ENCODE assay signal across 11 cellular contexts in the genomic region with DNA sequence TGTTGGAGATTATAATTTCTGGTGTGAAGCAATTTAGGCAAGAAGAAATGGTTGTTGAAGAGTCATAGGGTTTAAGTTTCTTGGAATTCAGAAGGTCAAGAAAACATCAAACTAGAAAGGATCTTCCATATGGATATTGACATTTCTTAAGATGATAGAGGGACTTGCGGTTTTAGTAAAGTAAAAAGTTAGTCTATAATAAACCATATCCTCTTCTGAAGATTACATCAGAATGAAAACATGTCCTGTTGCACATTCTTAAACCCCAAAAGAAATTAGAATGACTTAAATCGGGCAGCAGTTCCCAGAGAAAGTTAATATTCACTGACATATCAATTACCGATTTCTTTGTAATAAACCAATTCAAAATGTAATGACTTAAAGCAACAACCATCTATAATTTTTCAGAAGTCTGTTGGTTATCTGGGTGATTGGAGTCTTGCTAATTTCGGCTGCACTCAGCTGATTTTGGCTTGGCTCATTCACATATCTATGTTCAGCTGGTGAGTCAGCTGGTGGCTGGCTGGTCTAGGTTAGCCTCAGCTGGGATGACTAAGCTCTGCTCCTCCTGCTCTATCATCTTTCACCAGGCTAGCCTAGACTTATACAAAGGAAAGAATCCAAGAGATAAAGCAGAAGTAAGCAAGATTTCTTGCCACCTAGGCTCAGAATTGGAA. TPM values are rescaled to one million over a fixed set of nuclear protein-coding genes. Genes with fewer than 3 reads are reported as not detected.
DNase-seq lines count a peak whose midpoint lies in the region; ATAC-seq and TF ChIP-seq lines count a peak whose summit lies in the region.
"Had no signal": no experiment of that assay in that cellular context is flagged by ENCODE, and none has a peak within 500 bp of the region (broad histone marks: within the 10 kb centered on the region; RNA-seq: fewer than 3 reads in every experiment).

No MANE protein-coding gene starts in this region.

- peaks cover 12% of the 10 kb centered on the region for H3K4me1 Mint-ChIP-seq in MCF 10A (ENCODE audit: insufficient read depth, unreplicated experiment)
- peaks cover 17% of the 10 kb centered on the region for H3K4me1 Mint-ChIP-seq in stimulated activated effector memory CD8-positive, alpha-beta T cell treated with anti-CD3 and anti-CD28 coated beads, Interleukin-12 subunit alpha, Interleukin-12 subunit beta, amount 100 ng/mL, for 72 hours

- H3K27me3 ChIP-seq in breast epithelium: peaks cover 0 to 26% of the 10 kb centered on the region in 2 donors
- H3K27me3 ChIP-seq: colonic mucosa, neutrophil had no signal

- no peak for TF ChIP-seq POLR2A in breast epithelium (IDR thresholded peaks at IDR 0.05)

- peaks cover 63% of the 10 kb centered on the region for H3K27me3 Mint-ChIP-seq in MCF 10A (ENCODE audit: insufficient read depth, unreplicated experiment)

- H3K36me3 Mint-ChIP-seq in MCF 10A (ENCODE audit: insufficient read depth, unreplicated experiment): no peaks in the 10 kb centered on the region
- no peaks in the 10 kb centered on the region for H3K36me3 Mint-ChIP-seq in stimulated activated effector memory CD8-positive, alpha-beta T cell treated with anti-CD3 and anti-CD28 coated beads, Interleukin-12 subunit alpha, Interleukin-12 subunit beta, amount 100 ng/mL, for 72 hours

- H3K9me3 Mint-ChIP-seq in MCF 10A (ENCODE audit: unreplicated experiment): peaks cover 14% of the 10 kb centered on the region
- peaks cover 3% of the 10 kb centered on the region for H3K9me3 Mint-ChIP-seq in stimulated activated effector memory CD8-positive, alpha-beta T cell treated with anti-CD3 and anti-CD28 coated beads, Interleukin-12 subunit alpha, Interleukin-12 subunit beta, amount 100 ng/mL, for 72 hours

- intact Hi-C loops in MCF 10A (cut with micrococcal nuclease): no loop called here
- intact Hi-C loops in breast epithelium (cut with DNase I; ENCODE audit: low total_unique reads): no loop called here

- TF ChIP-seq CTCF in MCF 10A (IDR thresholded peaks at IDR 0.05; ENCODE audit: unreplicated experiment) (no peak), breast epithelium (IDR thresholded peaks at IDR 0.05) (no peak), RWPE1 (conservative IDR thresholded peaks at IDR 0.05; ENCODE audit: low read depth) (no peak)

- H3K4me3 Mint-ChIP-seq in MCF 10A (ENCODE audit: unreplicated experiment): no peak overlapping the region
- no peak overlapping the region for H3K4me3 Mint-ChIP-seq in stimulated activated effector memory CD8-positive, alpha-beta T cell treated with anti-CD3 and anti-CD28 coated beads, Interleukin-12 subunit alpha, Interleukin-12 subunit beta, amount 100 ng/mL, for 72 hours

- H3K4me3 ChIP-seq in breast epithelium: no peak overlapping the region
- H3K4me3 ChIP-seq: colonic mucosa, PC-9 had no signal

- H3K4me1 ChIP-seq in breast epithelium: no peaks in the 10 kb centered on the region
- H3K4me1 ChIP-seq: colonic mucosa had no signal

- H3K9me3 ChIP-seq in breast epithelium: no peaks in the 10 kb centered on the region
- H3K9me3 ChIP-seq: colonic mucosa, neutrophil had no signal

- CTCF ChIA-PET in MCF 10A (lab: Yijun Ruan, JAX) (interaction anchor here (0.5 to 0.8 kb wide), 3 partner anchors 36 to 1005 kb away, joined by 3 to 4 read pairs (median 3); no protein-coding TSS in a partner anchor), RWPE1 (lab: Yijun Ruan, JAX) (interaction anchor here (0.6 kb wide), 1 partner anchor 191 kb away, joined by 4 read pairs; no protein-coding TSS in a partner anchor)

- H3K27ac Mint-ChIP-seq in MCF 10A (ENCODE audit: low read depth, unreplicated experiment): no peak overlapping the region
- no peak overlapping the region for H3K27ac Mint-ChIP-seq in stimulated activated effector memory CD8-positive, alpha-beta T cell treated with anti-CD3 and anti-CD28 coated beads, Interleukin-12 subunit alpha, Interleukin-12 subunit beta, amount 100 ng/mL, for 72 hours

- DNase-seq in MCF 10A (ENCODE audit: unreplicated experiment): peak; percentile 74
- DNase-seq in breast epithelium (ENCODE audit: low spot score in 2 of 2): no peak
- DNase-seq in RWPE1 (ENCODE audit: low spot score): peak; percentile 80
- DNase-seq in fibroblast of the conjunctiva (ENCODE audit: low read depth): peak; percentile 57
- peak in 1 of 2 donors; percentile 46 for DNase-seq in stimulated activated effector memory CD8-positive, alpha-beta T cell treated with anti-CD3 and anti-CD28 coated beads, Interleukin-12 subunit alpha, Interleukin-12 subunit beta, amount 100 ng/mL, for 72 hours (ENCODE audit: low spot score in 2 of 2)
- DNase-seq: colonic mucosa, PC-9 had no signal

- ATAC-seq in stimulated activated effector memory CD8-positive, alpha-beta T cell treated with anti-CD3 and anti-CD28 coated beads, Interleukin-12 subunit alpha, Interleukin-12 subunit beta, amount 100 ng/mL, for 72 hours: peak; percentile 97
- ATAC-seq in GM21576 (IDR thresholded peaks at IDR 0.05; ENCODE audit: unreplicated experiment) (no peak), HG02588 (IDR thresholded peaks at IDR 0.05; ENCODE audit: unreplicated experiment) (no peak), GM21360 (IDR thresholded peaks at IDR 0.05; ENCODE audit: unreplicated experiment) (no peak)

- no peaks in the 10 kb centered on the region for H3K36me3 ChIP-seq in breast epithelium
- H3K36me3 ChIP-seq: colonic mucosa, neutrophil had no signal

- BruUV-seq in MCF 10A (replicated peaks; lab: Mats Ljungman, UMichigan): no TSS peak

- no peak overlapping the region for H3K27ac ChIP-seq in breast epithelium
- no peak overlapping the region for H3K27ac ChIP-seq in RWPE1
- H3K27ac ChIP-seq: colonic mucosa, neutrophil, PC-9 had no signal

- POLR2A ChIA-PET in MCF 10A (lab: Yijun Ruan, JAX): interaction anchor here (0.5 to 1.2 kb wide), 3 partner anchors 9 to 347 kb away, joined by 3 read pairs; no protein-coding TSS in a partner anchor
- POLR2A ChIA-PET in RWPE1 (lab: Yijun Ruan, JAX; ENCODE audit: low non-redundant PET): no interaction called here

RNA-seq across cellular contexts. Expression of a gene that starts 24.4 kb away (rescaled TPM):
- total RNA-seq in MCF 10A (2022): 19.3 and 30.5 TPM in 2 replicates
- 10 to 100 TPM; 37.0 to 40.0 (median 37.5) TPM for total RNA-seq in breast epithelium
- total RNA-seq: PC-9 had no signal

Comparison
In these comparisons a context has a peak if more than half of its experiments do, and no peak if none do; other contexts are left out.
1. DNase-seq: peak in MCF 10A (single experiment), RWPE1 (single experiment) and fibroblast of the conjunctiva (single experiment); none in breast epithelium (0 of 2).